Comparison of ENCODE assay signal across 1 cellular context in the genomic region with DNA sequence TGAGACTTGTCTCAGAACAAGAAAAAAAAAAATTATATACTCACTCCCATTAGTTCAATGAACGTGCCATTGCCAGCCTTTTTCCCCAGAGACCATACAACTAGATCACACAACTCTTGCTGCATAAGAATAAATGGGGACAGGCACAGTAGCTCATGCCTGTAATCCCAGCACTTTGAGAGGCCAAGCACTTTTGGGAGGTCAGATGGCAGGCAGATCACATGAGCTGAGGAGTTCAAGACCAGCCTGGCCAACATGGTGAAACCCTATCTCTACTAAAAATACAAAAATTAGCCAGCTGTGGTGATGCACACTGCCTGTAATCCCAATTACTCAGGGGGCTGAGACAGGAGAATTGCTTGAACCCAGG.
TF ChIP-seq lines count a peak whose summit lies in the region.

No MANE protein-coding gene starts in this region.

TF ChIP-seq in A549, 52 proteins besides CTCF, POLR2A, EP300 and RAD21:
- TF ChIP-seq RNF2 (IDR thresholded peaks at IDR 0.05; ENCODE audit: borderline replicate concordance, low read depth) (no peak), CHD4 (IDR thresholded peaks at IDR 0.05; ENCODE audit: borderline replicate concordance) (no peak), NPAS2 (CRISPR knock-in tag; IDR thresholded peaks at IDR 0.05; ENCODE audit: borderline replicate concordance) (no peak), POLR2AphosphoS2 (conservative IDR thresholded peaks at IDR 0.05; ENCODE audit: low read length) (no peak), CHD2 (IDR thresholded peaks at IDR 0.05; ENCODE audit: low read length, partially characterized antibody) (no peak), PHF8 (IDR thresholded peaks at IDR 0.05; ENCODE audit: borderline replicate concordance, low read depth) (no peak), SMC3 (IDR thresholded peaks at IDR 0.05) (no peak), JUN (IDR thresholded peaks at IDR 0.05) (no peak), CBX2 (IDR thresholded peaks at IDR 0.05; ENCODE audit: borderline replicate concordance, low read depth) (no peak), ZNF302 (CRISPR knock-in tag; IDR thresholded peaks at IDR 0.05) (no peak), BHLHE40 (IDR thresholded peaks at IDR 0.05; ENCODE audit: low read depth, low read length) (no peak), HOXB5 (CRISPR knock-in tag; IDR thresholded peaks at IDR 0.05) (no peak), ESRRA (IDR thresholded peaks at IDR 0.05; ENCODE audit: borderline replicate concordance, low read length) (no peak), NFE2L2 (conservative IDR thresholded peaks at IDR 0.05; ENCODE audit: low read length) (no peak), KDM1A (IDR thresholded peaks at IDR 0.05; ENCODE audit: low read depth) (no peak)
- TF ChIP-seq, protein P1, sequence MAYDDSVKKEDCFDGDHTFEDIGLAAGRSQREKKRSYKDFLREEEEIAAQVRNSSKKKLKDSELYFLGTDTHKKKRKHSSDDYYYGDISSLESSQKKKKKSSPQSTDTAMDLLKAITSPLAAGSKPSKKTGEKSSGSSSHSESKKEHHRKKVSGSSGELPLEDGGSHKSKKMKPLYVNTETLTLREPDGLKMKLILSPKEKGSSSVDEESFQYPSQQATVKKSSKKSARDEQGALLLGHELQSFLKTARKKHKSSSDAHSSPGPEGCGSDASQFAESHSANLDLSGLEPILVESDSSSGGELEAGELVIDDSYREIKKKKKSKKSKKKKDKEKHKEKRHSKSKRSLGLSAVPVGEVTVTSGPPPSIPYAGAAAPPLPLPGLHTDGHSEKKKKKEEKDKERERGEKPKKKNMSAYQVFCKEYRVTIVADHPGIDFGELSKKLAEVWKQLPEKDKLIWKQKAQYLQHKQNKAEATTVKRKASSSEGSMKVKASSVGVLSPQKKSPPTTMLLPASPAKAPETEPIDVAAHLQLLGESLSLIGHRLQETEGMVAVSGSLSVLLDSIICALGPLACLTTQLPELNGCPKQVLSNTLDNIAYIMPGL (CRISPR knock-in tag; IDR thresholded peaks at IDR 0.05; ENCODE audit: borderline replicate concordance): no peak
- TF ChIP-seq, protein P2, sequence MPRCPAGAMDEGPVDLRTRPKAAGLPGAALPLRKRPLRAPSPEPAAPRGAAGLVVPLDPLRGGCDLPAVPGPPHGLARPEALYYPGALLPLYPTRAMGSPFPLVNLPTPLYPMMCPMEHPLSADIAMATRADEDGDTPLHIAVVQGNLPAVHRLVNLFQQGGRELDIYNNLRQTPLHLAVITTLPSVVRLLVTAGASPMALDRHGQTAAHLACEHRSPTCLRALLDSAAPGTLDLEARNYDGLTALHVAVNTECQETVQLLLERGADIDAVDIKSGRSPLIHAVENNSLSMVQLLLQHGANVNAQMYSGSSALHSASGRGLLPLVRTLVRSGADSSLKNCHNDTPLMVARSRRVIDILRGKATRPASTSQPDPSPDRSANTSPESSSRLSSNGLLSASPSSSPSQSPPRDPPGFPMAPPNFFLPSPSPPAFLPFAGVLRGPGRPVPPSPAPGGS (IDR thresholded peaks at IDR 0.05): no peak
- TF ChIP-seq, protein P3, sequence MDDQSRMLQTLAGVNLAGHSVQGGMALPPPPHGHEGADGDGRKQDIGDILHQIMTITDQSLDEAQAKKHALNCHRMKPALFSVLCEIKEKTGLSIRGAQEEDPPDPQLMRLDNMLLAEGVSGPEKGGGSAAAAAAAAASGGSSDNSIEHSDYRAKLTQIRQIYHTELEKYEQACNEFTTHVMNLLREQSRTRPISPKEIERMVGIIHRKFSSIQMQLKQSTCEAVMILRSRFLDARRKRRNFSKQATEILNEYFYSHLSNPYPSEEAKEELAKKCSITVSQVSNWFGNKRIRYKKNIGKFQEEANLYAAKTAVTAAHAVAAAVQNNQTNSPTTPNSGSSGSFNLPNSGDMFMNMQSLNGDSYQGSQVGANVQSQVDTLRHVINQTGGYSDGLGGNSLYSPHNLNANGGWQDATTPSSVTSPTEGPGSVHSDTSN (IDR thresholded peaks at IDR 0.05): no peak
- TF ChIP-seq, protein P4, sequence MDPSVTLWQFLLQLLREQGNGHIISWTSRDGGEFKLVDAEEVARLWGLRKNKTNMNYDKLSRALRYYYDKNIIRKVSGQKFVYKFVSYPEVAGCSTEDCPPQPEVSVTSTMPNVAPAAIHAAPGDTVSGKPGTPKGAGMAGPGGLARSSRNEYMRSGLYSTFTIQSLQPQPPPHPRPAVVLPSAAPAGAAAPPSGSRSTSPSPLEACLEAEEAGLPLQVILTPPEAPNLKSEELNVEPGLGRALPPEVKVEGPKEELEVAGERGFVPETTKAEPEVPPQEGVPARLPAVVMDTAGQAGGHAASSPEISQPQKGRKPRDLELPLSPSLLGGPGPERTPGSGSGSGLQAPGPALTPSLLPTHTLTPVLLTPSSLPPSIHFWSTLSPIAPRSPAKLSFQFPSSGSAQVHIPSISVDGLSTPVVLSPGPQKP (IDR thresholded peaks at IDR 0.05; ENCODE audit: low read depth, low read length): no peak
